ENCODE assay signal across 10 cellular contexts in genomic region chr2:233915133-233915532, GRCh38. TPM values are rescaled to one million over a fixed set of nuclear protein-coding genes. Genes with fewer than 3 reads are reported as not detected.
DNase-seq lines count a peak whose midpoint lies in the region; ATAC-seq and TF ChIP-seq lines count a peak whose summit lies in the region.
"Had no signal": no experiment of that assay in that cellular context is flagged by ENCODE, and none has a peak within 500 bp of the region (broad histone marks: within the 10 kb centered on the region; RNA-seq: fewer than 3 reads in every experiment).

No MANE protein-coding gene starts in this region.

- no peaks in the 10 kb centered on the region for H3K4me1 ChIP-seq in liver (ENCODE audit: control insufficient read depth in 4 of 4, insufficient read depth in 4 of 4, low read length in 3 of 4)
- peaks cover 7% of the 10 kb centered on the region for H3K4me1 ChIP-seq in smooth muscle cell (ENCODE audit: low read depth)
- H3K4me1 ChIP-seq: stomach had no signal

- no peaks in the 10 kb centered on the region for H3K79me2 ChIP-seq in smooth muscle cell (ENCODE audit: low read depth)

- TF ChIP-seq RAD21 in liver (IDR thresholded peaks at IDR 0.05): peak; percentile 50 to 60

- no peak overlapping the region for H2AFZ ChIP-seq in smooth muscle cell (ENCODE audit: low read depth)

- no peak overlapping the region for H3K27ac ChIP-seq in WERI-Rb-1
- no peak overlapping the region for H3K27ac ChIP-seq in liver (ENCODE audit: low read depth in 1 of 2, low read length in 2 of 2)
- no peak overlapping the region for H3K27ac ChIP-seq in smooth muscle cell (ENCODE audit: low read depth)
- H3K27ac ChIP-seq: stomach had no signal

- no peaks in the 10 kb centered on the region for H3F3A ChIP-seq in smooth muscle cell (ENCODE audit: low read depth)

- ATAC-seq in GM21528 (IDR thresholded peaks at IDR 0.05; ENCODE audit: low FRiP score, unreplicated experiment) (no peak), esophagus mucosa (no peak), HG03520 (IDR thresholded peaks at IDR 0.05; ENCODE audit: unreplicated experiment) (no peak)

- H3K4me2 ChIP-seq in smooth muscle cell: no peak overlapping the region

- H3K9me3 ChIP-seq in WERI-Rb-1 (ENCODE audit: severe bottlenecking) (no peaks in the 10 kb centered on the region), liver (ENCODE audit: control insufficient read depth in 4 of 4, low read length in 3 of 4) (no peaks in the 10 kb centered on the region), smooth muscle cell (replicated peaks; ENCODE audit: low read depth) (no peaks in the 10 kb centered on the region)
- H3K9me3 ChIP-seq: stomach had no signal

- WGBS in liver: 37% methylated on average over 3 of the region's 3 CpGs
- WGBS in smooth muscle cell (ENCODE audit: low lambda C conversion rate): 40% methylated on average over 3 of the region's 3 CpGs

- TF ChIP-seq CTCF in LNCaP clone FGC (IDR thresholded peaks at IDR 0.05; ENCODE audit: control insufficient read depth, extremely low read depth, insufficient read depth): peak; percentile 54
- peak; percentile 42; the same call in 1 of the 2 replicates for TF ChIP-seq CTCF in WERI-Rb-1 (IDR thresholded peaks at IDR 0.05; ENCODE audit: low read depth, low read length)
- TF ChIP-seq CTCF in liver (IDR thresholded peaks at IDR 0.05; ENCODE audit: low read depth, low read length, missing input control): peak; percentile 21
- no peak for TF ChIP-seq CTCF in smooth muscle cell (IDR thresholded peaks at IDR 0.05; ENCODE audit: borderline replicate concordance, insufficient read depth, poor library complexity, severe bottlenecking)

- DNase-seq in ELR (ENCODE audit: low read depth) (peak; percentile 33), LNCaP clone FGC (ENCODE audit: low read depth) (no peak), WERI-Rb-1 (no peak), smooth muscle cell (lab: John Stamatoyannopoulos, UW; ENCODE audit: unreplicated experiment) (no peak)
- DNase-seq: stimulated activated CD4-positive, alpha-beta T cell treated with anti-CD3 and anti-CD28 coated beads, Interleukin-15, amount 100 ng/mL, for 24 hours; stomach had no signal

- no peaks in the 10 kb centered on the region for H3K36me3 ChIP-seq in WERI-Rb-1
- H3K36me3 ChIP-seq in liver (ENCODE audit: control insufficient read depth in 4 of 4, insufficient read depth in 3 of 4, low read depth in 1 of 4, low read length in 3 of 4): no peaks in the 10 kb centered on the region
- no peaks in the 10 kb centered on the region for H3K36me3 ChIP-seq in smooth muscle cell (ENCODE audit: low read depth)
- H3K36me3 ChIP-seq: stomach had no signal

- no peak overlapping the region for H3K4me3 ChIP-seq in LNCaP clone FGC (ENCODE audit: low read depth, low read length)
- H3K4me3 ChIP-seq in WERI-Rb-1 (ENCODE audit: low read depth, low read length): no peak overlapping the region
- no peak overlapping the region for H3K4me3 ChIP-seq in liver (ENCODE audit: low read depth in 1 of 3, low read length in 3 of 3)
- no peak overlapping the region for H3K4me3 ChIP-seq in smooth muscle cell
- H3K4me3 ChIP-seq: stomach had no signal

- H3K27me3 ChIP-seq in WERI-Rb-1 (ENCODE audit: insufficient read depth, low read depth, severe bottlenecking): no peaks in the 10 kb centered on the region
- no peaks in the 10 kb centered on the region for H3K27me3 ChIP-seq in liver (ENCODE audit: control insufficient read depth in 4 of 4, insufficient read depth in 4 of 4, low read length in 3 of 4)
- H3K27me3 ChIP-seq in smooth muscle cell (ENCODE audit: low read depth): peaks cover 26% of the 10 kb centered on the region

- H4K20me1 ChIP-seq in smooth muscle cell (ENCODE audit: low read depth): no peaks in the 10 kb centered on the region

- H3K9ac ChIP-seq in liver (ENCODE audit: low read depth in 1 of 2, low read length in 2 of 2) (no peak overlapping the region), smooth muscle cell (ENCODE audit: low read depth) (no peak overlapping the region)

TF ChIP-seq in liver, 16 proteins besides CTCF, POLR2A, EP300 and RAD21:
- TF ChIP-seq MAX (IDR thresholded peaks at IDR 0.05) (no peak), FOXA2 (IDR thresholded peaks at IDR 0.05) (no peak), TAF1 (conservative IDR thresholded peaks at IDR 0.05) (no peak), REST (IDR thresholded peaks at IDR 0.05) (no peak), FOXA1 (IDR thresholded peaks at IDR 0.05) (no peak), ATF3 (IDR thresholded peaks at IDR 0.05) (no peak)

RNA-seq across cellular contexts. Expression of gene TRPM8, which starts 2.0 kb away (rescaled TPM):
- total RNA-seq in liver (10 to 100 TPM in 1 of 2 donors, 1 to 10 TPM in 1; 1.1 to 79.2 TPM), smooth muscle cell (not detected in 2 replicates), esophagus mucosa (not detected)
- polyA plus RNA-seq in liver (10 to 100 TPM; 19.8 to 46.5 TPM), smooth muscle cell (not detected in 2 replicates)
- total RNA-seq: stomach had no signal
- polyA plus RNA-seq: stomach had no signal
